9 cellular contexts compared by ENCODE assay signal in the genomic region with DNA sequence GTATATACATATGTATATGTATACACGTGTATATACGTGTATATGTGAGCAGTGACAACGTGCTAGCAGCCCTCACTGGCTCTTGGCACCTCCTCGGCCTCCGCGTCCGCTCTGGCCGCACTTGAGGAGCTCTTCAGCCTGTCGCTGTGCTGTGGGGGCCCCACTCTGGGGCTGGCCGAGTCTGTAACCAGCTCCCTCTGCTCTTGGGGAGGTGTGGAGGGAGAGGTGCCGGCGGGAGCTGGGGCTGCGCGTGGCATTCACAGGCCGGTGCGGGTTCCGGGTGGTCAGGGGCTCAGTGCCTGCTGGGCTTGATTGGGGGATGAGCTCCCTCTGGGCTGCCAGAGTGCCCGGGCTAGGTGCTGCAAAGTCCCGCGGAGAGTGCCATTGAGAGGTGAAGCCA. TPM values are rescaled to one million over a fixed set of nuclear protein-coding genes. Genes with fewer than 3 reads are reported as not detected.
"Had no signal": no experiment of that assay in that cellular context is flagged by ENCODE, and none has a peak within 500 bp of the region (broad histone marks: within the 10 kb centered on the region; RNA-seq: fewer than 3 reads in every experiment).

No MANE protein-coding gene starts in this region.

- DNase-seq: GDM1, GF-D8 had no signal

- ATAC-seq: GM12878 had no signal

- H3K4me3 ChIP-seq: GM12878 had no signal

- FAIRE-seq: G401.6, GM12878, GM12891, GM12892, GM18507, GM19239 had no signal

RNA-seq across cellular contexts. Expression of a gene that starts 24.1 kb away (rescaled TPM):
- total RNA-seq: G401 had no signal
